8 cellular contexts compared by ENCODE assay signal in genomic region chr20:372543-373082, GRCh38. TPM values are rescaled to one million over a fixed set of nuclear protein-coding genes. Genes with fewer than 3 reads are reported as not detected.
DNase-seq lines count a peak whose midpoint lies in the region; ATAC-seq and TF ChIP-seq lines count a peak whose summit lies in the region.
"Not testable (repeated sequence)": the region's sequence is repeated elsewhere in the genome, so short reads cannot be mapped to it uniquely, and the experiment has no call there.

No MANE protein-coding gene starts in this region.

- DNase-seq in CD14-positive monocyte (ENCODE audit: low spot score) (peak; percentile 59), Kasumi-1 (lab: John Stamatoyannopoulos, UW) (peak; percentile 73 to 83)
- DNase-seq in RWPE2 (ENCODE audit: low spot score); activated CD8-positive, alpha-beta T cell treated with anti-CD3 and anti-CD28 coated beads, Interleukin-2, amount 10 ng/mL, durations not matched to agents 7 days and 5 days; mammary epithelial cell; hepatocyte (ENCODE audit: low spot score); stomach: not testable (repeated sequence)

- not testable (repeated sequence) for ATAC-seq in RWPE2 (ENCODE audit: low read depth)
- ATAC-seq in activated CD8-positive, alpha-beta T cell treated with anti-CD3 and anti-CD28 coated beads, Interleukin-2, amount 10 ng/mL, durations not matched to agents 7 days and 5 days, result peak; percentile 40

- not testable (repeated sequence) for H3K79me2 ChIP-seq in mammary epithelial cell (ENCODE audit: insufficient read depth, low read length); hepatocyte

- POLR2A ChIA-PET in activated CD8-positive, alpha-beta T cell treated with anti-CD3 and anti-CD28 coated beads, Interleukin-2, amount 10 ng/mL, durations not matched to agents 7 days and 5 days (lab: Charles Lee), result interaction anchor here (1.3 kb wide), 1 partner anchor 10 kb away, joined by 4 read pairs; no protein-coding TSS in a partner anchor

- in situ Hi-C loops in mammary epithelial cell (cut with MboI; ENCODE audit: low sequenced_read_pairs in 2 of 2), result not testable (repeated sequence)

- CTCF ChIA-PET in activated CD8-positive, alpha-beta T cell treated with anti-CD3 and anti-CD28 coated beads, Interleukin-2, amount 10 ng/mL, durations not matched to agents 7 days and 5 days (lab: Charles Lee), result interaction anchor here (0.7 to 2.1 kb wide), 4 partner anchors 10 to 59 kb away, joined by 3 to 6 read pairs (median 4); no protein-coding TSS in a partner anchor
- CTCF ChIA-PET in mammary epithelial cell (lab: Charles Lee; ENCODE audit: low non-redundant PET), result not testable (repeated sequence)

- not testable (repeated sequence) for TF ChIP-seq EP300 in stomach (IDR thresholded peaks at IDR 0.05)

- peak overlapping the region; percentile 63 for H2AFZ ChIP-seq in mammary epithelial cell (ENCODE audit: low read depth, low read length)
- H2AFZ ChIP-seq in hepatocyte, result not testable (repeated sequence)

- H3K9me2 ChIP-seq in hepatocyte (replicated peaks; ENCODE audit: insufficient read depth), result not testable (repeated sequence)

- not testable (repeated sequence) for H3K4me3 Mint-ChIP-seq in CD14-positive monocyte; activated CD8-positive, alpha-beta T cell treated with anti-CD3 and anti-CD28 coated beads, Interleukin-2, amount 10 ng/mL, durations not matched to agents 7 days and 5 days

- H3K27ac Mint-ChIP-seq in CD14-positive monocyte, result peak overlapping the region; percentile 90 to 97 (median 94)
- H3K27ac Mint-ChIP-seq in activated CD8-positive, alpha-beta T cell treated with anti-CD3 and anti-CD28 coated beads, Interleukin-2, amount 10 ng/mL, durations not matched to agents 7 days and 5 days, result not testable (repeated sequence)

- 99% methylated on average over 9 of the region's 11 CpGs for WGBS in mammary epithelial cell (ENCODE audit: low coverage, missing lambda C conversion rate)
- WGBS in hepatocyte (ENCODE audit: low lambda C conversion rate, missing lambda C conversion rate), result 92% methylated on average over 11 of the region's 11 CpGs
- WGBS in stomach, 5 donors, result 88 to 94% (median 92%) methylated on average over 11 of the region's 11 CpGs

- not testable (repeated sequence) for H3K36me3 Mint-ChIP-seq in CD14-positive monocyte; activated CD8-positive, alpha-beta T cell treated with anti-CD3 and anti-CD28 coated beads, Interleukin-2, amount 10 ng/mL, durations not matched to agents 7 days and 5 days (ENCODE audit: low read depth)

- H3K4me2 ChIP-seq in mammary epithelial cell (ENCODE audit: insufficient read depth, low read depth, low read length), result peak overlapping the region; percentile 19
- H3K4me2 ChIP-seq in hepatocyte, result not testable (repeated sequence)

- peak overlapping the region; percentile 91 for H3K27ac ChIP-seq in RWPE2 (ENCODE audit: poor library complexity, severe bottlenecking)
- H3K27ac ChIP-seq in mammary epithelial cell (ENCODE audit: insufficient read depth, low read depth, low read length), result peak overlapping the region; percentile 75
- H3K27ac ChIP-seq in hepatocyte, result peak overlapping the region; percentile 89
- peak overlapping the region; percentile 85 for H3K27ac ChIP-seq in neutrophil
- H3K27ac ChIP-seq in stomach, result peak overlapping the region in 4 of 5 donors; percentile 1 to 70 (median 56)

- H3K4me1 ChIP-seq in RWPE2 (ENCODE audit: insufficient read depth, poor library complexity, severe bottlenecking) (peaks cover 51% of the 10 kb centered on the region), mammary epithelial cell (ENCODE audit: insufficient read depth, low read length) (peaks cover 25% of the 10 kb centered on the region), hepatocyte (ENCODE audit: insufficient read depth) (peaks cover 34% of the 10 kb centered on the region), neutrophil (ENCODE audit: control insufficient read depth in 1 of 2, insufficient read depth in 1 of 2, low read depth in 1 of 2, low read length in 1 of 2) (peaks cover 42 to 58% of the 10 kb centered on the region in 2 experiments), stomach (peaks cover 25 to 31% (median 30%) of the 10 kb centered on the region in 4 donors)

- not testable (repeated sequence) for H3K9ac ChIP-seq in mammary epithelial cell (ENCODE audit: insufficient read depth, low read length)

- H3K27me3 ChIP-seq in RWPE2 (ENCODE audit: insufficient read depth, poor library complexity, severe bottlenecking); mammary epithelial cell (ENCODE audit: insufficient read depth, low read length); hepatocyte; neutrophil; stomach: not testable (repeated sequence)

- intact Hi-C loops in CD14-positive monocyte (cut with micrococcal nuclease) (loop anchor here in 1 of 2 donors (5.0 kb wide), 1 partner anchor 35 kb away; the partner anchor contains the start of gene RBCK1), mammary epithelial cell (cut with micrococcal nuclease) (loop anchor here (1.0 kb wide), 1 partner anchor 8 kb away; the partner anchor contains the start of gene TRIB3)
- intact Hi-C loops in stomach (cut with DNase I; ENCODE audit: low total_unique reads), result not testable (repeated sequence)

- H3K27me3 Mint-ChIP-seq in CD14-positive monocyte (ENCODE audit: low read depth in 3 of 3); activated CD8-positive, alpha-beta T cell treated with anti-CD3 and anti-CD28 coated beads, Interleukin-2, amount 10 ng/mL, durations not matched to agents 7 days and 5 days (ENCODE audit: low read depth): not testable (repeated sequence)

- H4K20me1 ChIP-seq in mammary epithelial cell (ENCODE audit: insufficient read depth, low read length); hepatocyte (ENCODE audit: insufficient read depth, poor library complexity, severe bottlenecking): not testable (repeated sequence)

- peaks cover 36% of the 10 kb centered on the region for H3K4me1 Mint-ChIP-seq in CD14-positive monocyte
- H3K4me1 Mint-ChIP-seq in activated CD8-positive, alpha-beta T cell treated with anti-CD3 and anti-CD28 coated beads, Interleukin-2, amount 10 ng/mL, durations not matched to agents 7 days and 5 days (ENCODE audit: low read depth), result peaks cover 37% of the 10 kb centered on the region

- not testable (repeated sequence) for H3K9me3 Mint-ChIP-seq in CD14-positive monocyte; activated CD8-positive, alpha-beta T cell treated with anti-CD3 and anti-CD28 coated beads, Interleukin-2, amount 10 ng/mL, durations not matched to agents 7 days and 5 days (ENCODE audit: insufficient read depth)

- TF ChIP-seq CTCF in CD14-positive monocyte (IDR thresholded peaks at IDR 0.05); RWPE2 (IDR thresholded peaks at IDR 0.05; ENCODE audit: poor library complexity, severe bottlenecking); mammary epithelial cell (conservative IDR thresholded peaks at IDR 0.05 in 1 of 2, IDR thresholded peaks at IDR 0.05 in 1 of 2; ENCODE audit: extremely low read depth in 1 of 2, insufficient read depth in 1 of 2, low read depth in 1 of 2, low read length in 2 of 2); hepatocyte (IDR thresholded peaks at IDR 0.05; ENCODE audit: poor library complexity); neutrophil (IDR thresholded peaks at IDR 0.05); stomach (IDR thresholded peaks at IDR 0.05): not testable (repeated sequence)

- H3K36me3 ChIP-seq in RWPE2 (ENCODE audit: low read depth); mammary epithelial cell (ENCODE audit: insufficient read depth, low read length); hepatocyte (replicated peaks; ENCODE audit: insufficient read depth, low read depth); neutrophil; stomach: not testable (repeated sequence)

- TF ChIP-seq POLR2A in stomach (IDR thresholded peaks at IDR 0.05), result not testable (repeated sequence)

- BruUV-seq in mammary epithelial cell (replicated peaks; lab: Mats Ljungman, UMichigan), result not testable (repeated sequence)

- dilution Hi-C loops in mammary epithelial cell (cut with HindIII; ENCODE audit: low sequenced_read_pairs), result not testable (repeated sequence)

- not testable (repeated sequence) for H3K9me3 ChIP-seq in RWPE2 (ENCODE audit: severe bottlenecking); mammary epithelial cell (replicated peaks; ENCODE audit: insufficient read depth, low read length); hepatocyte (ENCODE audit: low read depth); neutrophil; stomach

- H3K4me3 ChIP-seq in RWPE2 (ENCODE audit: severe bottlenecking); mammary epithelial cell (replicated peaks in 1 of 3; ENCODE audit: insufficient read depth in 1 of 3, low read depth in 2 of 3, low read length in 3 of 3); hepatocyte; stomach: not testable (repeated sequence)
- peak overlapping the region in 1 of 2 experiments; percentile 39 for H3K4me3 ChIP-seq in neutrophil (ENCODE audit: low read depth in 1 of 2, low read length in 1 of 2)

RNA-seq across cellular contexts. Expression of gene TRIB3, which starts 7.9 kb away (rescaled TPM):
- polyA plus RNA-seq in CD14-positive monocyte (1 to 10 TPM; 8.0 to 9.4 TPM), mammary epithelial cell (117 TPM), hepatocyte (43.7 and 45.9 TPM in 2 replicates), stomach (10 to 100 TPM in 2 of 3 donors, 1 to 10 TPM in 1; 8.7 to 15.8 (median 12.6) TPM)
- total RNA-seq in activated CD8-positive, alpha-beta T cell treated with anti-CD3 and anti-CD28 coated beads, Interleukin-2, amount 10 ng/mL, durations not matched to agents 7 days and 5 days, result 10 to 100 TPM; 32.6 to 32.8 TPM
- total RNA-seq in mammary epithelial cell (100 to 1,000 TPM; 238 to 248 TPM), hepatocyte (39.2 and 47.5 TPM in 2 replicates), stomach (10 to 100 TPM in 2 of 5 donors, 1 to 10 TPM in 3; 1.7 to 17.7 (median 3.6) TPM)
- 43.1 TPM for polyA minus RNA-seq in mammary epithelial cell

RNA-seq across cellular contexts. Expression of gene NRSN2, which starts 25.7 kb away (rescaled TPM):
- under 1 TPM; 0.09 to 0.56 TPM for polyA plus RNA-seq in CD14-positive monocyte
- total RNA-seq in activated CD8-positive, alpha-beta T cell treated with anti-CD3 and anti-CD28 coated beads, Interleukin-2, amount 10 ng/mL, durations not matched to agents 7 days and 5 days, result 1 to 10 TPM; 1.4 to 2.4 TPM
- 10 to 100 TPM; 16.9 to 48.3 TPM for total RNA-seq in mammary epithelial cell
- polyA plus RNA-seq in mammary epithelial cell, result 26.7 TPM
- 13.6 TPM for polyA minus RNA-seq in mammary epithelial cell
- total RNA-seq in hepatocyte, result 29.8 and 32.0 TPM in 2 replicates
- polyA plus RNA-seq in hepatocyte, result 65.3 and 68.1 TPM in 2 replicates
- 10 to 100 TPM in 4 of 5 donors, under 1 TPM in 1; 0.89 to 36.5 (median 15.2) TPM for total RNA-seq in stomach
- 10 to 100 TPM in 2 of 3 donors, 1 to 10 TPM in 1; 9.8 to 21.0 (median 20.2) TPM for polyA plus RNA-seq in stomach

RNA-seq across cellular contexts. Expression of gene RBCK1, which starts 35.5 kb away (rescaled TPM):
- polyA plus RNA-seq in CD14-positive monocyte (10 to 100 TPM; 66.8 to 70.8 TPM), mammary epithelial cell (68.3 TPM), hepatocyte (80.8 and 90.1 TPM in 2 replicates), stomach (100 to 1,000 TPM in 1 of 3 donors, 10 to 100 TPM in 2; 69.0 to 115 (median 81.1) TPM)
- 100 to 1,000 TPM; 135 to 149 TPM for total RNA-seq in activated CD8-positive, alpha-beta T cell treated with anti-CD3 and anti-CD28 coated beads, Interleukin-2, amount 10 ng/mL, durations not matched to agents 7 days and 5 days
- total RNA-seq in mammary epithelial cell (100 to 1,000 TPM; 106 to 235 TPM), hepatocyte (56.8 and 76.4 TPM in 2 replicates), stomach (100 to 1,000 TPM in 3 of 5 donors, 10 to 100 TPM in 2; 30.7 to 211 (median 161) TPM)
- polyA minus RNA-seq in mammary epithelial cell, result 119 TPM

RNA-seq across cellular contexts. Expression of gene SOX12, which starts 47.3 kb away (rescaled TPM):
- polyA plus RNA-seq in CD14-positive monocyte (under 1 TPM; 0.03 to 0.12 TPM), mammary epithelial cell (2.0 TPM), hepatocyte (15.4 and 16.2 TPM in 2 replicates), stomach (1 to 10 TPM; 1.7 to 2.8 (median 2.6) TPM)
- 1 to 10 TPM; 5.5 to 5.8 TPM for total RNA-seq in activated CD8-positive, alpha-beta T cell treated with anti-CD3 and anti-CD28 coated beads, Interleukin-2, amount 10 ng/mL, durations not matched to agents 7 days and 5 days
- total RNA-seq in mammary epithelial cell (1 to 10 TPM; 3.7 to 6.2 TPM), hepatocyte (6.3 and 6.9 TPM in 2 replicates), stomach (10 to 100 TPM in 2 of 5 donors, 1 to 10 TPM in 3; 1.5 to 20.3 (median 5.4) TPM)
- polyA minus RNA-seq in mammary epithelial cell, result 1.3 TPM
